ENCODE assay signal across 1 cellular context in genomic region chr17:63399856-63400255, GRCh38.
TF ChIP-seq lines count a peak whose summit lies in the region.

No MANE protein-coding gene starts in this region.

TF ChIP-seq in GM23338, 12 proteins besides CTCF, POLR2A, EP300 and RAD21 (continued from another document):
- TF ChIP-seq ZNF462 (CRISPR knock-in tag; IDR thresholded peaks at IDR 0.05) (no peak), NANOG (IDR thresholded peaks at IDR 0.05; ENCODE audit: borderline replicate concordance) (no peak), EZH2phosphoT487 (IDR thresholded peaks at IDR 0.05; ENCODE audit: unreplicated experiment) (no peak), EZH2 (IDR thresholded peaks at IDR 0.05; ENCODE audit: low read depth, unreplicated experiment) (no peak), ZNF114 (CRISPR knock-in tag; IDR thresholded peaks at IDR 0.05) (no peak), JUNB (IDR thresholded peaks at IDR 0.05; ENCODE audit: unreplicated experiment) (no peak), STAT1 (IDR thresholded peaks at IDR 0.05; ENCODE audit: unreplicated experiment) (no peak), POLR2AphosphoS5 (IDR thresholded peaks at IDR 0.05; ENCODE audit: low read depth) (no peak)
